In genomic region chr9:120348951-120349429, GRCh38 we compare ENCODE assay signal across 8 cellular contexts.
DNase-seq lines count a peak whose midpoint lies in the region; ATAC-seq and TF ChIP-seq lines count a peak whose summit lies in the region.

No MANE protein-coding gene starts in this region.

- no peaks in the 10 kb centered on the region for H3K4me1 ChIP-seq in hepatocyte (ENCODE audit: insufficient read depth)

- no peaks in the 10 kb centered on the region for H3K27me3 ChIP-seq in hepatocyte

- H3K4me2 ChIP-seq in hepatocyte: peak overlapping the region; percentile 69

- no peaks in the 10 kb centered on the region for H3K9me3 ChIP-seq in hepatocyte (ENCODE audit: low read depth)

- H3K27ac Mint-ChIP-seq in activated CD8-positive, alpha-beta T cell treated with anti-CD3 and anti-CD28 coated beads for 36 hours: no peak overlapping the region

- intact Hi-C loops in activated CD8-positive, alpha-beta T cell treated with anti-CD3 and anti-CD28 coated beads for 36 hours (cut with micrococcal nuclease): no loop called here

- DNase-seq in ACHN (peak; percentile 49), GM12865 (ENCODE audit: low read depth) (peak; percentile 37), NB4 (ENCODE audit: low read depth) (peak; percentile 52), hepatocyte (ENCODE audit: low spot score) (peak; percentile 72)
- peak; percentile 17 for DNase-seq in activated CD8-positive, alpha-beta T cell treated with anti-CD3 and anti-CD28 coated beads for 36 hours
- peak; percentile 6 for DNase-seq in stimulated activated CD4-positive, alpha-beta T cell treated with anti-CD3 and anti-CD28 coated beads, Interleukin-4, amount 100 ng/mL, for 24 hours
- DNase-seq in activated naive CD4-positive, alpha-beta T cell treated with Interleukin-2 at 50 U/mL for 16 hours: no peak

- no peaks in the 10 kb centered on the region for H3K4me1 Mint-ChIP-seq in activated CD8-positive, alpha-beta T cell treated with anti-CD3 and anti-CD28 coated beads for 36 hours (ENCODE audit: low read depth)

- H2AFZ ChIP-seq in hepatocyte: no peak overlapping the region

- CTCF ChIA-PET in activated CD8-positive, alpha-beta T cell treated with anti-CD3 and anti-CD28 coated beads for 36 hours (lab: Charles Lee): no interaction called here

- H3K9me3 Mint-ChIP-seq in activated CD8-positive, alpha-beta T cell treated with anti-CD3 and anti-CD28 coated beads for 36 hours: no peaks in the 10 kb centered on the region

- H3K9me2 ChIP-seq in hepatocyte (replicated peaks; ENCODE audit: insufficient read depth): no peaks in the 10 kb centered on the region

- TF ChIP-seq POLR2A in NB4 (IDR thresholded peaks at IDR 0.05; ENCODE audit: extremely low read depth, insufficient read length): no peak

- H3K27me3 Mint-ChIP-seq in activated CD8-positive, alpha-beta T cell treated with anti-CD3 and anti-CD28 coated beads for 36 hours: peaks cover 5% of the 10 kb centered on the region

- H3K27ac ChIP-seq in hepatocyte: no peak overlapping the region

- no peaks in the 10 kb centered on the region for H3K36me3 Mint-ChIP-seq in activated CD8-positive, alpha-beta T cell treated with anti-CD3 and anti-CD28 coated beads for 36 hours (ENCODE audit: low read depth)

- H4K20me1 ChIP-seq in hepatocyte (ENCODE audit: insufficient read depth, poor library complexity, severe bottlenecking): no peaks in the 10 kb centered on the region

- in situ Hi-C loops in ACHN (cut with HindIII; ENCODE audit: low pct_ligation_motif_present, low pct_unique_long_range_greater_than_20kb, low sequenced_read_pairs): no loop called here

- peak; percentile 60 for ATAC-seq in activated CD8-positive, alpha-beta T cell treated with anti-CD3 and anti-CD28 coated beads for 36 hours
- no peak for ATAC-seq in HG03439 (IDR thresholded peaks at IDR 0.05; ENCODE audit: unreplicated experiment)

- WGBS in hepatocyte (ENCODE audit: low lambda C conversion rate, missing lambda C conversion rate): 19% methylated on average over 16 of the region's 16 CpGs

- POLR2A ChIA-PET in activated CD8-positive, alpha-beta T cell treated with anti-CD3 and anti-CD28 coated beads for 36 hours (lab: Charles Lee): no interaction called here

- TF ChIP-seq CTCF in GM12865 (IDR thresholded peaks at IDR 0.05; ENCODE audit: insufficient read depth, low read depth, low read length, missing control alignments): peak; percentile 58
- peak; percentile 57 for TF ChIP-seq CTCF in NB4 (IDR thresholded peaks at IDR 0.05; ENCODE audit: low read depth, low read length)
- peak; percentile 70 for TF ChIP-seq CTCF in activated CD8-positive, alpha-beta T cell treated with anti-CD3 and anti-CD28 coated beads for 36 hours (IDR thresholded peaks at IDR 0.05)
- TF ChIP-seq CTCF in hepatocyte (IDR thresholded peaks at IDR 0.05; ENCODE audit: poor library complexity): peak; percentile 78

- H3K4me3 Mint-ChIP-seq in activated CD8-positive, alpha-beta T cell treated with anti-CD3 and anti-CD28 coated beads for 36 hours: no peak overlapping the region

- no peaks in the 10 kb centered on the region for H3K36me3 ChIP-seq in hepatocyte (replicated peaks; ENCODE audit: insufficient read depth, low read depth)

- H3K4me3 ChIP-seq in GM12865 (ENCODE audit: low read depth, low read length) (no peak overlapping the region), NB4 (ENCODE audit: low read depth, low read length) (no peak overlapping the region), hepatocyte (no peak overlapping the region)

- no peaks in the 10 kb centered on the region for H3K79me2 ChIP-seq in hepatocyte
